ENCODE assay signal across 25 cellular contexts in genomic region chr5:166014256-166014655, GRCh38.
DNase-seq lines count a peak whose midpoint lies in the region; ATAC-seq, FAIRE-seq and TF ChIP-seq lines count a peak whose summit lies in the region.
"Had no signal": no experiment of that assay in that cellular context is flagged by ENCODE, and none has a peak within 500 bp of the region (broad histone marks: within the 10 kb centered on the region; RNA-seq: fewer than 3 reads in every experiment).

No MANE protein-coding gene starts in this region.

- H3K27me3 ChIP-seq in bronchial epithelial cell (ENCODE audit: control insufficient read depth, insufficient read depth, low read length) (no peaks in the 10 kb centered on the region), foreskin keratinocyte (no peaks in the 10 kb centered on the region), neuron (ENCODE audit: insufficient read depth, low read length) (no peaks in the 10 kb centered on the region)
- H3K27me3 ChIP-seq: BE2C; BLaER1 treated with 17β-estradiol and CSF1 and Interleukin-3, amounts not matched to agents 10 nM and 100 nM had no signal

- peak overlapping the region; percentile 8 for H2AFZ ChIP-seq in neuron (ENCODE audit: low read depth, low read length)

- H3K4me3 ChIP-seq in bronchial epithelial cell (ENCODE audit: low read depth, low read length): no peak overlapping the region
- no peak overlapping the region for H3K4me3 ChIP-seq in neuron (ENCODE audit: low read length)
- H3K4me3 ChIP-seq: A549; BLaER1 treated with 17β-estradiol and CSF1 and Interleukin-3, amounts not matched to agents 10 nM and 100 nM; HAP-1 had no signal

- no peaks in the 10 kb centered on the region for H3K9me3 ChIP-seq in neuron (ENCODE audit: low read length)
- H3K9me3 ChIP-seq: A549; BE2C; BLaER1 treated with 17β-estradiol and CSF1 and Interleukin-3, amounts not matched to agents 10 nM and 100 nM; HAP-1 had no signal

- no peak for FAIRE-seq in bronchial epithelial cell (lab: Jason Lieb, UNC)
- FAIRE-seq: A549, D721Med, GM12891, H54 had no signal

- no peaks in the 10 kb centered on the region for H3K36me3 ChIP-seq in bronchial epithelial cell (ENCODE audit: control insufficient read depth, insufficient read depth, low read length)
- H3K36me3 ChIP-seq in neuron (ENCODE audit: insufficient read depth, low read length): no peaks in the 10 kb centered on the region
- H3K36me3 ChIP-seq: BE2C; BLaER1 treated with 17β-estradiol and CSF1 and Interleukin-3, amounts not matched to agents 10 nM and 100 nM; HAP-1 had no signal

- peak; percentile 11 for DNase-seq in HPDE6-E6E7 (ENCODE audit: extremely low spot score)
- peak; percentile 26 for DNase-seq in bronchial epithelial cell (ENCODE audit: low read depth)
- peak; percentile 76 to 78 for DNase-seq in foreskin keratinocyte
- DNase-seq in SHP77 (lab: John Stamatoyannopoulos, UW): no peak
- DNase-seq in ureter (ENCODE audit: low spot score): no peak
- DNase-seq: 8988T; ACHN; AML-193; BE2C; CD4-positive, alpha-beta T cell; CD8-positive, alpha-beta memory T cell; DMS 273 treated with DMSO at 0.1 percent for 48 hours; DMS53; DMS79 treated with DMSO at 0.1 percent for 48 hours; GF-D8; GOT3; HFFc6 had no signal

- TF ChIP-seq CTCF in bronchial epithelial cell (IDR thresholded peaks at IDR 0.05; ENCODE audit: insufficient read depth, low read length, severe bottlenecking) (no peak), foreskin keratinocyte (conservative IDR thresholded peaks at IDR 0.05) (no peak)

- H3K4me1 ChIP-seq in foreskin keratinocyte: peaks cover 9% of the 10 kb centered on the region
- peaks cover 17% of the 10 kb centered on the region for H3K4me1 ChIP-seq in neuron (ENCODE audit: insufficient read depth, low read length)
- H3K4me1 ChIP-seq: A549, BE2C, HAP-1 had no signal

- ATAC-seq in foreskin keratinocyte (peak; percentile 97), HG02884 (IDR thresholded peaks at IDR 0.05; ENCODE audit: unreplicated experiment) (no peak)
- ATAC-seq: A549 had no signal

- H3K27ac ChIP-seq in foreskin keratinocyte: no peak overlapping the region
- H3K27ac ChIP-seq: A549; BLaER1 treated with 17β-estradiol and CSF1 and Interleukin-3, amounts not matched to agents 10 nM and 100 nM had no signal

Comparison
In these comparisons a context has a peak if more than half of its experiments do, and no peak if none do; other contexts are left out.
1. DNase-seq: peak in HPDE6-E6E7 (single experiment), bronchial epithelial cell (single experiment) and foreskin keratinocyte (2 of 2); none in SHP77 (0 of 2) and ureter (single experiment).